Comparison of ENCODE assay signal across 12 cellular contexts in genomic region chr3:54087581-54088410, GRCh38. TPM values are rescaled to one million over a fixed set of nuclear protein-coding genes. Genes with fewer than 3 reads are reported as not detected.
DNase-seq lines count a peak whose midpoint lies in the region; ATAC-seq and TF ChIP-seq lines count a peak whose summit lies in the region.
"Had no signal": no experiment of that assay in that cellular context is flagged by ENCODE, and none has a peak within 500 bp of the region (broad histone marks: within the 10 kb centered on the region; RNA-seq: fewer than 3 reads in every experiment).

No MANE protein-coding gene starts in this region.

- intact Hi-C loops in left ventricle myocardium superior (cut with micrococcal nuclease) = no loop called here
- intact Hi-C loops in activated CD4-positive, alpha-beta T cell treated with anti-CD3 and anti-CD28 coated beads for 36 hours (cut with DNase I, micrococcal nuclease) = no loop called here

- H3K4me1 ChIP-seq in adipocyte (ENCODE audit: control insufficient read depth, insufficient read depth, low read length) = no peaks in the 10 kb centered on the region

- no peak overlapping the region for H3K9ac ChIP-seq in adipocyte (ENCODE audit: low read length)

- DNase-seq in AG20443 (ENCODE audit: low spot score) = peak; percentile 41
- DNase-seq in adipocyte (ENCODE audit: low read depth) = no peak
- peak; percentile 43 for DNase-seq in left ventricle myocardium superior
- DNase-seq in nephron progenitor cell = peak; percentile 38
- no peak for DNase-seq in activated CD4-positive, alpha-beta T cell treated with anti-CD3 and anti-CD28 coated beads for 36 hours
- no peak for DNase-seq in activated T-cell treated with anti-CD3 and anti-CD28 coated beads, Interleukin-2, amount 50 U/mL, for 1 hour
- DNase-seq in activated CD8-positive, alpha-beta memory T cell treated with anti-CD3 and anti-CD28 coated beads, Interleukin-2, amount 10 ng/mL, durations not matched to agents 7 days and 5 days = no peak
- DNase-seq in NCI-H187 treated with DMSO at 0.1 percent for 48 hours (lab: John Stamatoyannopoulos, UW) = no peak
- DNase-seq: activated B cell treated with CpG ODN at 0.5 μM for 24 hours; activated T-cell treated with anti-CD3 and anti-CD28 coated beads, Interleukin-2, amount 50 U/mL, for 72 hours; brain microvascular endothelial cell; small intestine had no signal

- peak overlapping the region; percentile 62 for H3K4me3 ChIP-seq in adipocyte (ENCODE audit: low read length)

- no peaks in the 10 kb centered on the region for H3K9me3 ChIP-seq in adipocyte (ENCODE audit: control insufficient read depth, low read length)

- peaks cover 5% of the 10 kb centered on the region for H3K4me1 Mint-ChIP-seq in nephron progenitor cell
- H3K4me1 Mint-ChIP-seq in activated CD4-positive, alpha-beta T cell treated with anti-CD3 and anti-CD28 coated beads for 36 hours = peaks cover 2% of the 10 kb centered on the region
- no peaks in the 10 kb centered on the region for H3K4me1 Mint-ChIP-seq in activated CD8-positive, alpha-beta memory T cell treated with anti-CD3 and anti-CD28 coated beads, Interleukin-2, amount 10 ng/mL, durations not matched to agents 7 days and 5 days
- H3K4me1 Mint-ChIP-seq: activated B cell treated with CpG ODN at 0.5 μM for 24 hours had no signal

- ATAC-seq in left ventricle myocardium superior = peak; percentile 74
- no peak for ATAC-seq in activated CD4-positive, alpha-beta T cell treated with anti-CD3 and anti-CD28 coated beads for 36 hours
- ATAC-seq in activated CD8-positive, alpha-beta memory T cell treated with anti-CD3 and anti-CD28 coated beads, Interleukin-2, amount 10 ng/mL, durations not matched to agents 7 days and 5 days = no peak
- ATAC-seq: activated T-cell treated with anti-CD3 and anti-CD28 coated beads, Interleukin-2, amount 50 U/mL, for 72 hours had no signal

- no peak overlapping the region for H3K27ac Mint-ChIP-seq in nephron progenitor cell
- H3K27ac Mint-ChIP-seq in activated CD4-positive, alpha-beta T cell treated with anti-CD3 and anti-CD28 coated beads for 36 hours = no peak overlapping the region
- no peak overlapping the region for H3K27ac Mint-ChIP-seq in activated CD8-positive, alpha-beta memory T cell treated with anti-CD3 and anti-CD28 coated beads, Interleukin-2, amount 10 ng/mL, durations not matched to agents 7 days and 5 days
- H3K27ac Mint-ChIP-seq: activated B cell treated with CpG ODN at 0.5 μM for 24 hours; activated T-cell treated with anti-CD3 and anti-CD28 coated beads, Interleukin-2, amount 50 U/mL, for 72 hours had no signal

- no peaks in the 10 kb centered on the region for H3K36me3 Mint-ChIP-seq in nephron progenitor cell (ENCODE audit: low read depth)
- H3K36me3 Mint-ChIP-seq in activated CD4-positive, alpha-beta T cell treated with anti-CD3 and anti-CD28 coated beads for 36 hours (ENCODE audit: low read depth) = no peaks in the 10 kb centered on the region
- H3K36me3 Mint-ChIP-seq in activated CD8-positive, alpha-beta memory T cell treated with anti-CD3 and anti-CD28 coated beads, Interleukin-2, amount 10 ng/mL, durations not matched to agents 7 days and 5 days = no peaks in the 10 kb centered on the region

- TF ChIP-seq CTCF in nephron progenitor cell (IDR thresholded peaks at IDR 0.05) = no peak

- POLR2A ChIA-PET in activated CD4-positive, alpha-beta T cell treated with anti-CD3 and anti-CD28 coated beads for 36 hours (lab: Charles Lee) = no interaction called here

- no peaks in the 10 kb centered on the region for H3K36me3 ChIP-seq in adipocyte (ENCODE audit: control insufficient read depth, insufficient read depth, low read length, severe bottlenecking)
- H3K36me3 ChIP-seq: brain microvascular endothelial cell had no signal

- H3K9me3 Mint-ChIP-seq in nephron progenitor cell = no peaks in the 10 kb centered on the region
- no peaks in the 10 kb centered on the region for H3K9me3 Mint-ChIP-seq in activated CD4-positive, alpha-beta T cell treated with anti-CD3 and anti-CD28 coated beads for 36 hours (ENCODE audit: low read depth)
- H3K9me3 Mint-ChIP-seq in activated CD8-positive, alpha-beta memory T cell treated with anti-CD3 and anti-CD28 coated beads, Interleukin-2, amount 10 ng/mL, durations not matched to agents 7 days and 5 days (ENCODE audit: low read depth) = no peaks in the 10 kb centered on the region
- H3K9me3 Mint-ChIP-seq: activated B cell treated with CpG ODN at 0.5 μM for 24 hours; activated T-cell treated with anti-CD3 and anti-CD28 coated beads, Interleukin-2, amount 50 U/mL, for 72 hours had no signal

- H3K4me3 Mint-ChIP-seq in nephron progenitor cell = peak overlapping the region; percentile 77
- H3K4me3 Mint-ChIP-seq in activated CD4-positive, alpha-beta T cell treated with anti-CD3 and anti-CD28 coated beads for 36 hours = no peak overlapping the region
- no peak overlapping the region for H3K4me3 Mint-ChIP-seq in activated CD8-positive, alpha-beta memory T cell treated with anti-CD3 and anti-CD28 coated beads, Interleukin-2, amount 10 ng/mL, durations not matched to agents 7 days and 5 days
- H3K4me3 Mint-ChIP-seq: activated B cell treated with CpG ODN at 0.5 μM for 24 hours; activated T-cell treated with anti-CD3 and anti-CD28 coated beads, Interleukin-2, amount 50 U/mL, for 72 hours had no signal

- peaks cover 70% of the 10 kb centered on the region for H3K27me3 Mint-ChIP-seq in nephron progenitor cell (ENCODE audit: low read depth, poor library complexity)
- peaks cover 16% of the 10 kb centered on the region for H3K27me3 Mint-ChIP-seq in activated CD4-positive, alpha-beta T cell treated with anti-CD3 and anti-CD28 coated beads for 36 hours
- peaks cover 27% of the 10 kb centered on the region for H3K27me3 Mint-ChIP-seq in activated CD8-positive, alpha-beta memory T cell treated with anti-CD3 and anti-CD28 coated beads, Interleukin-2, amount 10 ng/mL, durations not matched to agents 7 days and 5 days

- CTCF ChIA-PET in activated CD4-positive, alpha-beta T cell treated with anti-CD3 and anti-CD28 coated beads for 36 hours (lab: Charles Lee) = no interaction called here
- CTCF ChIA-PET in activated CD8-positive, alpha-beta memory T cell treated with anti-CD3 and anti-CD28 coated beads, Interleukin-2, amount 10 ng/mL, durations not matched to agents 7 days and 5 days (lab: Charles Lee) = no interaction called here

- H3K27me3 ChIP-seq in adipocyte (replicated peaks; ENCODE audit: control insufficient read depth, insufficient read depth, low read length) = peaks cover 30% of the 10 kb centered on the region

RNA-seq across cellular contexts. Expression of gene CACNA2D3, which starts 34.6 kb away (rescaled TPM):
- 26.9 TPM for total RNA-seq in left ventricle myocardium superior
- total RNA-seq in activated CD4-positive, alpha-beta T cell treated with anti-CD3 and anti-CD28 coated beads for 36 hours = not detected
- total RNA-seq in activated CD8-positive, alpha-beta memory T cell treated with anti-CD3 and anti-CD28 coated beads, Interleukin-2, amount 10 ng/mL, durations not matched to agents 7 days and 5 days = not detected
- total RNA-seq: activated B cell treated with CpG ODN at 0.5 μM for 24 hours; activated T-cell treated with anti-CD3 and anti-CD28 coated beads, Interleukin-2, amount 50 U/mL, for 72 hours had no signal

Comparison
In these comparisons a context has a peak if more than half of its experiments do, and no peak if none do; other contexts are left out.
1. DNase-seq: peak in AG20443 (single experiment), left ventricle myocardium superior (single experiment) and nephron progenitor cell (single experiment); none in adipocyte (single experiment), activated CD4-positive, alpha-beta T cell treated with anti-CD3 and anti-CD28 coated beads for 36 hours (single experiment), activated T-cell treated with anti-CD3 and anti-CD28 coated beads, Interleukin-2, amount 50 U/mL, for 1 hour (single experiment), activated CD8-positive, alpha-beta memory T cell treated with anti-CD3 and anti-CD28 coated beads, Interleukin-2, amount 10 ng/mL, durations not matched to agents 7 days and 5 days (single experiment) and NCI-H187 treated with DMSO at 0.1 percent for 48 hours (single experiment).
2. RNA of gene CACNA2D3, which starts 34.6 kb away (total RNA-seq): 26.9 TPM in left ventricle myocardium superior (single experiment); not detected in activated CD4-positive, alpha-beta T cell treated with anti-CD3 and anti-CD28 coated beads for 36 hours and not detected in activated CD8-positive, alpha-beta memory T cell treated with anti-CD3 and anti-CD28 coated beads, Interleukin-2, amount 10 ng/mL, durations not matched to agents 7 days and 5 days; every median in the first group is over 10 times any median in the second.